Comparison of ENCODE assay signal across 11 cellular contexts in genomic region chr9:134492281-134492691, GRCh38.
DNase-seq lines count a peak whose midpoint lies in the region; ATAC-seq and TF ChIP-seq lines count a peak whose summit lies in the region.
"Had no signal": no experiment of that assay in that cellular context is flagged by ENCODE, and none has a peak within 500 bp of the region (broad histone marks: within the 10 kb centered on the region; RNA-seq: fewer than 3 reads in every experiment).

No MANE protein-coding gene starts in this region.

- no peak for TF ChIP-seq EP300 in upper lobe of left lung (IDR thresholded peaks at IDR 0.05)

- no peak overlapping the region for H3K4me3 ChIP-seq in HFF-Myc (replicated peaks; ENCODE audit: low read depth, low read length)
- H3K4me3 ChIP-seq in lung: no peak overlapping the region
- H3K4me3 ChIP-seq in upper lobe of left lung: no peak overlapping the region

- WGBS in lung, 2 donors: 68 to 84% methylated on average over 12 of the region's 12 CpGs
- WGBS in upper lobe of left lung, 2 donors: 72 to 78% methylated on average over 7 to 12 of the region's 12 CpGs

- no peaks in the 10 kb centered on the region for H3K36me3 ChIP-seq in lung (ENCODE audit: control insufficient read depth in 2 of 2, insufficient read depth in 2 of 2, low read length in 2 of 2)
- no peaks in the 10 kb centered on the region for H3K36me3 ChIP-seq in upper lobe of left lung

- H3K4me3 Mint-ChIP-seq in CD14-positive monocyte: peak overlapping the region in 1 of 2 donors; percentile 15
- H3K4me3 Mint-ChIP-seq: IgD-negative memory B cell; naive thymus-derived CD8-positive, alpha-beta T cell had no signal

- no peaks in the 10 kb centered on the region for H3K9me3 ChIP-seq in lung (ENCODE audit: control insufficient read depth in 2 of 2, insufficient read depth in 1 of 2, low read length in 1 of 2)
- no peaks in the 10 kb centered on the region for H3K9me3 ChIP-seq in upper lobe of left lung

- H3K27ac ChIP-seq in lung (ENCODE audit: low read depth in 1 of 2, low read length in 1 of 2) (no peak overlapping the region), upper lobe of left lung (peak overlapping the region in 2 of 4 donors; percentile 30)

- intact Hi-C loops in CD14-positive monocyte (cut with micrococcal nuclease): no loop called here

- TF ChIP-seq POLR2A in upper lobe of left lung (IDR thresholded peaks at IDR 0.05): no peak

- H3K9me3 Mint-ChIP-seq in CD14-positive monocyte: peaks cover 0 to 5% (median 0%) of the 10 kb centered on the region in 7 donors
- H3K9me3 Mint-ChIP-seq: IgD-negative memory B cell had no signal

- H3K27me3 ChIP-seq in lung (ENCODE audit: control insufficient read depth, insufficient read depth) (no peaks in the 10 kb centered on the region), upper lobe of left lung (no peaks in the 10 kb centered on the region)

- DNase-seq in HFF-Myc (ENCODE audit: extremely low read depth, low read depth): peak; percentile 83
- peak; percentile 95 for DNase-seq in dedifferentiated amniotic fluid mesenchymal stem cell (ENCODE audit: extremely low spot score)
- peak; percentile 50 for DNase-seq in lung (ENCODE audit: low spot score)
- peak in 1 of 2 donors; percentile 46 for DNase-seq in upper lobe of left lung
- no peak for DNase-seq in activated CD4-positive, alpha-beta T cell treated with anti-CD3 and anti-CD28 coated beads, Interleukin-2, amount 50 U/mL, for 1 hour
- no peak for DNase-seq in CD14-positive monocyte (ENCODE audit: low spot score)
- DNase-seq: activated CD8-positive, alpha-beta memory T cell treated with anti-CD3 and anti-CD28 coated beads for 24 hours; NCI-H2081 had no signal

- ATAC-seq in lung (ENCODE audit: insufficient read depth, low FRiP score) (peak; percentile 36), upper lobe of left lung (ENCODE audit: low FRiP score in 2 of 2) (peak; percentile 49 to 86), HG02973 (IDR thresholded peaks at IDR 0.05; ENCODE audit: unreplicated experiment) (no peak)
- ATAC-seq: naive thymus-derived CD8-positive, alpha-beta T cell had no signal

- H3K36me3 Mint-ChIP-seq in CD14-positive monocyte: no peaks in the 10 kb centered on the region
- H3K36me3 Mint-ChIP-seq: IgD-negative memory B cell; naive thymus-derived CD8-positive, alpha-beta T cell had no signal

- H3K27me3 Mint-ChIP-seq in CD14-positive monocyte (ENCODE audit: low read depth in 3 of 3): peaks cover 0 to 9% (median 3%) of the 10 kb centered on the region in 3 donors

- H3K4me1 ChIP-seq in lung (ENCODE audit: control insufficient read depth in 2 of 2, insufficient read depth in 2 of 2, low read length in 2 of 2) (no peaks in the 10 kb centered on the region), upper lobe of left lung (peaks cover 0 to 8% (median 2%) of the 10 kb centered on the region in 4 donors)

- peaks cover 5% of the 10 kb centered on the region for H3K4me1 Mint-ChIP-seq in CD14-positive monocyte
- H3K4me1 Mint-ChIP-seq: IgD-negative memory B cell had no signal

- no peak for TF ChIP-seq CTCF in HFF-Myc (IDR thresholded peaks at IDR 0.05; ENCODE audit: low read depth, low read length, missing control alignments)
- no peak for TF ChIP-seq CTCF in lung (IDR thresholded peaks at IDR 0.05; ENCODE audit: control extremely low read depth, extremely low read depth)
- no peak for TF ChIP-seq CTCF in upper lobe of left lung (IDR thresholded peaks at IDR 0.05)
- no peak for TF ChIP-seq CTCF in CD14-positive monocyte (IDR thresholded peaks at IDR 0.05)

- H3K27ac Mint-ChIP-seq in CD14-positive monocyte: no peak overlapping the region
- H3K27ac Mint-ChIP-seq: IgD-negative memory B cell had no signal

Comparison
In these comparisons a context has a peak if more than half of its experiments do, and no peak if none do; other contexts are left out.
1. DNase-seq: peak in HFF-Myc (single experiment), dedifferentiated amniotic fluid mesenchymal stem cell (single experiment) and lung (single experiment); none in activated CD4-positive, alpha-beta T cell treated with anti-CD3 and anti-CD28 coated beads, Interleukin-2, amount 50 U/mL, for 1 hour (single experiment) and CD14-positive monocyte (single experiment).